ENCODE assay signal across 32 cellular contexts in genomic region chr2:126822115-126822514, GRCh38.
"Had no signal": no experiment of that assay in that cellular context is flagged by ENCODE, and none has a peak within 500 bp of the region (broad histone marks: within the 10 kb centered on the region; RNA-seq: fewer than 3 reads in every experiment).

No MANE protein-coding gene starts in this region.

- H3K9me3 ChIP-seq: adrenal gland, body of pancreas had no signal

- H3K4me1 Mint-ChIP-seq: activated B cell treated with CpG ODN at 0.5 μM for 24 hours; activated CD4-positive, alpha-beta T cell treated with anti-CD3 and anti-CD28 coated beads, Interleukin-2, amount 10 ng/mL, durations not matched to agents 7 days and 5 days; activated naive CD8-positive, alpha-beta T cell treated with anti-CD3 and anti-CD28 coated beads for 36 hours; activated T-helper 17 cell treated with anti-CD3 and anti-CD28 coated beads, Interleukin-2, amount 50 U/mL, for 72 hours; T-cell had no signal

- H3K4me3 Mint-ChIP-seq: activated B cell treated with CpG ODN at 0.5 μM for 24 hours; activated CD4-positive, alpha-beta memory T cell treated with anti-CD3 and anti-CD28 coated beads for 36 hours; activated CD4-positive, alpha-beta T cell treated with anti-CD3 and anti-CD28 coated beads, Interleukin-2, amount 10 ng/mL, durations not matched to agents 7 days and 5 days; activated CD8-positive, alpha-beta T cell treated with anti-CD3 and anti-CD28 coated beads for 36 hours; activated naive CD4-positive, alpha-beta T cell treated with anti-CD3 and anti-CD28 coated beads for 36 hours; activated naive CD8-positive, alpha-beta T cell treated with anti-CD3 and anti-CD28 coated beads for 36 hours; activated T-cell treated with anti-CD3 and anti-CD28 coated beads, Interleukin-2, amount 50 U/mL, for 4 hours; activated T-cell treated with anti-CD3 and anti-CD28 coated beads, Interleukin-2, amount 50 U/mL, for 72 hours; activated T-helper 1 cell treated with anti-CD3 and anti-CD28 coated beads, Interleukin-12 subunit alpha, Interleukin-12 subunit beta, Interleukin-2, Interleukin-4 antibody, amounts not matched to agents 30 ng/mL and 10 ng/mL and 1 ng/mL, durations not matched to agents 14 hours and 24 hours and 36 hours; activated T-helper 17 cell treated with anti-CD3 and anti-CD28 coated beads, Interleukin-2, amount 50 U/mL, for 72 hours; T-cell; T-helper 2 cell treated with Interferon-gamma antibody and Interleukin-4, amounts not matched to agents 5 μg/mL and 100 μg/mL, for 36 hours had no signal

- H3K9me3 Mint-ChIP-seq: activated B cell treated with CpG ODN at 0.5 μM for 24 hours; activated CD4-positive, alpha-beta memory T cell treated with anti-CD3 and anti-CD28 coated beads for 36 hours; activated CD4-positive, alpha-beta T cell treated with anti-CD3 and anti-CD28 coated beads, Interleukin-2, amount 10 ng/mL, durations not matched to agents 7 days and 5 days; activated T-helper 1 cell treated with anti-CD3 and anti-CD28 coated beads, Interleukin-12 subunit alpha, Interleukin-12 subunit beta, Interleukin-2, Interleukin-4 antibody, amounts not matched to agents 30 ng/mL and 10 ng/mL and 1 ng/mL, durations not matched to agents 14 hours and 24 hours and 36 hours; activated T-helper 17 cell treated with anti-CD3 and anti-CD28 coated beads, Interleukin-2, amount 50 U/mL, for 72 hours had no signal

- H3K4me1 ChIP-seq: adrenal gland, body of pancreas, breast epithelium had no signal

- H3K36me3 Mint-ChIP-seq: activated CD4-positive, alpha-beta memory T cell treated with anti-CD3 and anti-CD28 coated beads for 36 hours; activated naive CD4-positive, alpha-beta T cell treated with anti-CD3 and anti-CD28 coated beads, Interleukin-2, amount 50 U/mL, for 72 hours; activated naive CD8-positive, alpha-beta T cell treated with anti-CD3 and anti-CD28 coated beads for 36 hours; T-cell had no signal

- H3K27ac ChIP-seq: adrenal gland, body of pancreas, brain microvascular endothelial cell, breast epithelium, VCaP had no signal

- H3K36me3 ChIP-seq: adrenal gland, brain microvascular endothelial cell, breast epithelium had no signal

- H3K27me3 ChIP-seq: adrenal gland, body of pancreas, brain microvascular endothelial cell, breast epithelium had no signal

- DNase-seq: activated B cell treated with CpG ODN at 0.5 μM for 24 hours; activated CD4-positive, alpha-beta memory T cell treated with anti-CD3 and anti-CD28 coated beads for 36 hours; activated CD4-positive, alpha-beta T cell treated with anti-CD3 and anti-CD28 coated beads for 4 hours; activated CD4-positive, alpha-beta T cell treated with anti-CD3 and anti-CD28 coated beads, Interleukin-2, amount 10 ng/mL, durations not matched to agents 7 days and 5 days; activated CD4-positive, CD25-positive, alpha-beta regulatory T cell treated with anti-CD3 and anti-CD28 coated beads, Interleukin-2, amount 50 U/mL, for 72 hours; activated CD8-positive, alpha-beta memory T cell treated with anti-CD3 and anti-CD28 coated beads, Interleukin-2, amount 50 U/mL, for 4 hours; activated CD8-positive, alpha-beta T cell treated with anti-CD3 and anti-CD28 coated beads for 36 hours; activated effector memory CD4-positive, alpha-beta T cell treated with anti-CD3 and anti-CD28 coated beads, Interleukin-2, amount 50 U/mL, for 16 hours; activated gamma-delta T cell treated with Interleukin-2 at 50 U/mL for 16 hours; activated naive CD4-positive, alpha-beta T cell; activated naive CD4-positive, alpha-beta T cell treated with anti-CD3 and anti-CD28 coated beads for 36 hours; activated naive CD4-positive, alpha-beta T cell treated with anti-CD3 and anti-CD28 coated beads, Interleukin-2, amount 50 U/mL, for 16 hours; activated naive CD8-positive, alpha-beta T cell treated with anti-CD3 and anti-CD28 coated beads for 36 hours; activated T-cell treated with anti-CD3 and anti-CD28 coated beads for 4 hours; activated T-cell treated with anti-CD3 and anti-CD28 coated beads, Interleukin-2, amount 50 U/mL, for 1 hour; activated T-cell treated with anti-CD3 and anti-CD28 coated beads, Interleukin-2, amount 50 U/mL, for 4 hours; activated T-cell treated with anti-CD3 and anti-CD28 coated beads, Interleukin-2, amount 50 U/mL, for 72 hours; adrenal gland; amniotic stem cell; aorta; body of pancreas; brain microvascular endothelial cell; central memory CD4-positive, alpha-beta T cell; T-cell; T-helper 2 cell; T-helper 9 cell had no signal

- H3K4me3 ChIP-seq: adrenal gland, body of pancreas, breast epithelium had no signal

- H3K27ac Mint-ChIP-seq: activated B cell treated with CpG ODN at 0.5 μM for 24 hours; activated CD4-positive, alpha-beta memory T cell treated with anti-CD3 and anti-CD28 coated beads for 36 hours; activated CD4-positive, alpha-beta T cell treated with anti-CD3 and anti-CD28 coated beads, Interleukin-2, amount 10 ng/mL, durations not matched to agents 7 days and 5 days; activated CD8-positive, alpha-beta T cell treated with anti-CD3 and anti-CD28 coated beads for 36 hours; activated naive CD4-positive, alpha-beta T cell treated with anti-CD3 and anti-CD28 coated beads for 36 hours; activated naive CD4-positive, alpha-beta T cell treated with anti-CD3 and anti-CD28 coated beads, Interleukin-2, amount 50 U/mL, for 72 hours; activated naive CD8-positive, alpha-beta T cell treated with anti-CD3 and anti-CD28 coated beads for 36 hours; activated T-cell treated with anti-CD3 and anti-CD28 coated beads, Interleukin-2, amount 50 U/mL, for 72 hours; activated T-helper 1 cell treated with anti-CD3 and anti-CD28 coated beads, Interleukin-12 subunit alpha, Interleukin-12 subunit beta, Interleukin-2, Interleukin-4 antibody, amounts not matched to agents 30 ng/mL and 10 ng/mL and 1 ng/mL, durations not matched to agents 14 hours and 24 hours and 36 hours; activated T-helper 17 cell treated with anti-CD3 and anti-CD28 coated beads, Interleukin-2, amount 50 U/mL, for 72 hours; T-cell; T-helper 2 cell treated with Interferon-gamma antibody and Interleukin-4, amounts not matched to agents 5 μg/mL and 100 μg/mL, for 36 hours had no signal
